10 cellular contexts compared by ENCODE assay signal in genomic region chr5:96433066-96433447, GRCh38. TPM values are rescaled to one million over a fixed set of nuclear protein-coding genes. Genes with fewer than 3 reads are reported as not detected.
DNase-seq lines count a peak whose midpoint lies in the region; ATAC-seq and TF ChIP-seq lines count a peak whose summit lies in the region.
"Had no signal": no experiment of that assay in that cellular context is flagged by ENCODE, and none has a peak within 500 bp of the region (broad histone marks: within the 10 kb centered on the region; RNA-seq: fewer than 3 reads in every experiment).

TSS of gene PCSK1 (minus strand) at chr5:96433248. CDS start at chr5:96433042, 206 bp downstream.

- H3K9me3 ChIP-seq in left ventricle myocardium inferior (replicated peaks), result no peaks in the 10 kb centered on the region

- CTCF ChIA-PET in GM10248 (lab: Yijun Ruan, JAX), result no interaction called here

- H3K36me3 ChIP-seq in left ventricle myocardium inferior, result no peaks in the 10 kb centered on the region

- peaks cover 36% of the 10 kb centered on the region for H3K4me1 ChIP-seq in left ventricle myocardium inferior

- peak; percentile 66 for DNase-seq in DMS 273 (lab: John Stamatoyannopoulos, UW; ENCODE audit: unreplicated experiment)
- DNase-seq in DMS 273 treated with DMSO at 0.1 percent for 48 hours (lab: John Stamatoyannopoulos, UW), result no peak
- DNase-seq in NCI-H446 (lab: John Stamatoyannopoulos, UW), result peak; percentile 41 to 75
- no peak for DNase-seq in left ventricle myocardium inferior
- peak; percentile 60 for DNase-seq in superior temporal gyrus (ENCODE audit: extremely low spot score)
- DNase-seq in GF-D8 (lab: John Stamatoyannopoulos, UW), result no peak
- no peak for DNase-seq in GM10248 (ENCODE audit: extremely low spot score)
- DNase-seq in activated naive CD8-positive, alpha-beta T cell treated with anti-CD3 and anti-CD28 coated beads, Interleukin-2, amount 50 U/mL, for 24 hours, result no peak
- DNase-seq: activated CD4-positive, alpha-beta memory T cell treated with anti-CD3 and anti-CD28 coated beads, Interleukin-2, amount 10 ng/mL, durations not matched to agents 7 days and 5 days; erythroblast had no signal

- no peaks in the 10 kb centered on the region for H3K9me3 Mint-ChIP-seq in activated naive CD8-positive, alpha-beta T cell treated with anti-CD3 and anti-CD28 coated beads, Interleukin-2, amount 50 U/mL, for 24 hours

- H3K27ac Mint-ChIP-seq in activated naive CD8-positive, alpha-beta T cell treated with anti-CD3 and anti-CD28 coated beads, Interleukin-2, amount 50 U/mL, for 24 hours, result no peak within 1 kb of the TSS
- H3K27ac Mint-ChIP-seq: activated CD4-positive, alpha-beta memory T cell treated with anti-CD3 and anti-CD28 coated beads, Interleukin-2, amount 10 ng/mL, durations not matched to agents 7 days and 5 days had no signal

- H3K27ac ChIP-seq in left ventricle myocardium inferior (replicated peaks), result no peak within 1 kb of the TSS

- no peak within 1 kb of the TSS for H3K4me3 Mint-ChIP-seq in activated naive CD8-positive, alpha-beta T cell treated with anti-CD3 and anti-CD28 coated beads, Interleukin-2, amount 50 U/mL, for 24 hours
- H3K4me3 Mint-ChIP-seq: activated CD4-positive, alpha-beta memory T cell treated with anti-CD3 and anti-CD28 coated beads, Interleukin-2, amount 10 ng/mL, durations not matched to agents 7 days and 5 days had no signal

- ATAC-seq in activated naive CD8-positive, alpha-beta T cell treated with anti-CD3 and anti-CD28 coated beads, Interleukin-2, amount 50 U/mL, for 24 hours, result no peak

- POLR2A ChIA-PET in GM10248 (lab: Yijun Ruan, JAX), result no interaction called here

- TF ChIP-seq CTCF in left ventricle myocardium inferior (IDR thresholded peaks at IDR 0.05; ENCODE audit: borderline replicate concordance), result no peak
- TF ChIP-seq CTCF in GM10248 (IDR thresholded peaks at IDR 0.05; ENCODE audit: control extremely low read depth, extremely low read depth, low read depth, missing control alignments), result no peak

- peaks cover 15% of the 10 kb centered on the region for H3K4me1 Mint-ChIP-seq in activated naive CD8-positive, alpha-beta T cell treated with anti-CD3 and anti-CD28 coated beads, Interleukin-2, amount 50 U/mL, for 24 hours

- H3K4me3 ChIP-seq in left ventricle myocardium inferior, result peak within 1 kb of the TSS; percentile 41

- intact Hi-C loops in left ventricle myocardium inferior (cut with micrococcal nuclease), result no loop called here

- peaks cover 3% of the 10 kb centered on the region for H3K36me3 Mint-ChIP-seq in activated naive CD8-positive, alpha-beta T cell treated with anti-CD3 and anti-CD28 coated beads, Interleukin-2, amount 50 U/mL, for 24 hours (ENCODE audit: low read depth)

- peaks cover 72% of the 10 kb centered on the region for H3K27me3 Mint-ChIP-seq in activated naive CD8-positive, alpha-beta T cell treated with anti-CD3 and anti-CD28 coated beads, Interleukin-2, amount 50 U/mL, for 24 hours

- H3K27me3 ChIP-seq in left ventricle myocardium inferior (ENCODE audit: low read depth), result peaks cover 87% of the 10 kb centered on the region

RNA-seq across cellular contexts. Expression of gene PCSK1, which starts in this region (rescaled TPM):
- total RNA-seq in left ventricle myocardium inferior, result 0.38 TPM
- total RNA-seq: activated CD4-positive, alpha-beta memory T cell treated with anti-CD3 and anti-CD28 coated beads, Interleukin-2, amount 10 ng/mL, durations not matched to agents 7 days and 5 days had no signal

Comparison
In these comparisons a context has a peak if more than half of its experiments do, and no peak if none do; other contexts are left out.
1. DNase-seq: peak in DMS 273 (single experiment), NCI-H446 (2 of 2) and superior temporal gyrus (single experiment); none in DMS 273 treated with DMSO at 0.1 percent for 48 hours (single experiment), left ventricle myocardium inferior (single experiment), GF-D8 (single experiment), GM10248 (single experiment) and activated naive CD8-positive, alpha-beta T cell treated with anti-CD3 and anti-CD28 coated beads, Interleukin-2, amount 50 U/mL, for 24 hours (single experiment).